Comparison of ENCODE assay signal across 25 cellular contexts in the genomic region with DNA sequence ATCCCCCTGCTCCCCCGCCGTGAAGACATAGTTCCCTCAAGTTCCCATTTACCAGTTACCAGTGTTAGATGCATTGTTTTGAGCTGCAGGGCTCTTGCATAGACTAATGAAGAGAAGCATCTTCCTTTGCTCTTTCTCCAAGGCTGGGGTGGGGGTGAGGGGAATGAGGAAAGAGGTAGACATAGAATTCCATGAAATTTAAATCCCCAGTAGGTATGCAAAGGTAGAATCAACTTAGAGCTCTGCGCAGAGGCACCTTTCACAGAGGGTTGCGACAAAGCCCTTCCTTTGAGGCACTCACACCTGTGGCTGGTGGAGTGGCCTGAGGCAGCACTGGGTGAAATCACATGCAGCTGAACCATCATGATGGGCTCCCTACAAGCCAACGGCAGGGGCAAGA.
DNase-seq lines count a peak whose midpoint lies in the region; ATAC-seq and TF ChIP-seq lines count a peak whose summit lies in the region.
"Had no signal": no experiment of that assay in that cellular context is flagged by ENCODE, and none has a peak within 500 bp of the region (broad histone marks: within the 10 kb centered on the region; RNA-seq: fewer than 3 reads in every experiment).

No MANE protein-coding gene starts in this region.

- H3K27ac ChIP-seq in iPS DF 6.9 (ENCODE audit: low read length) (no peak overlapping the region), spleen (no peak overlapping the region)
- H3K27ac ChIP-seq: SJSA1 had no signal

- H3K9ac ChIP-seq in NT2/D1 (ENCODE audit: insufficient read length, low read depth): no peak overlapping the region

- no peaks in the 10 kb centered on the region for H3K36me3 Mint-ChIP-seq in stimulated activated effector memory CD8-positive, alpha-beta T cell treated with anti-CD3 and anti-CD28 coated beads, Interleukin-12 subunit alpha, Interleukin-12 subunit beta, amount 100 ng/mL, for 72 hours
- H3K36me3 Mint-ChIP-seq: CD4-positive, alpha-beta memory T cell; T-cell had no signal

- TF ChIP-seq POLR2A in spleen (IDR thresholded peaks at IDR 0.05): no peak

- H3K9me3 ChIP-seq in NT2/D1 (ENCODE audit: insufficient read depth, low read length): no peaks in the 10 kb centered on the region
- no peaks in the 10 kb centered on the region for H3K9me3 ChIP-seq in iPS DF 6.9 (ENCODE audit: control insufficient read depth, insufficient read depth, low read length)
- H3K9me3 ChIP-seq in spleen: no peaks in the 10 kb centered on the region
- H3K9me3 ChIP-seq: Caco-2, SJSA1 had no signal

- H3K27ac Mint-ChIP-seq in stimulated activated effector memory CD8-positive, alpha-beta T cell treated with anti-CD3 and anti-CD28 coated beads, Interleukin-12 subunit alpha, Interleukin-12 subunit beta, amount 100 ng/mL, for 72 hours: no peak overlapping the region
- H3K27ac Mint-ChIP-seq: CD4-positive, alpha-beta memory T cell; T-cell had no signal

- no peak for TF ChIP-seq CTCF in spleen (IDR thresholded peaks at IDR 0.05 in 8 of 11, conservative IDR thresholded peaks at IDR 0.05 in 3 of 11)

- H3K9me3 Mint-ChIP-seq in stimulated activated effector memory CD8-positive, alpha-beta T cell treated with anti-CD3 and anti-CD28 coated beads, Interleukin-12 subunit alpha, Interleukin-12 subunit beta, amount 100 ng/mL, for 72 hours: no peaks in the 10 kb centered on the region
- H3K9me3 Mint-ChIP-seq: CD4-positive, alpha-beta memory T cell; T-cell had no signal

- H3K4me3 Mint-ChIP-seq in stimulated activated effector memory CD8-positive, alpha-beta T cell treated with anti-CD3 and anti-CD28 coated beads, Interleukin-12 subunit alpha, Interleukin-12 subunit beta, amount 100 ng/mL, for 72 hours: no peak overlapping the region
- H3K4me3 Mint-ChIP-seq: CD4-positive, alpha-beta memory T cell; T-cell had no signal

- H3K4me3 ChIP-seq in H7 (ENCODE audit: insufficient read depth, low read depth, low read length) (no peak overlapping the region), NT2/D1 (ENCODE audit: insufficient read length, low read depth) (no peak overlapping the region), iPS DF 6.9 (ENCODE audit: low read length) (no peak overlapping the region), spleen (no peak overlapping the region)
- H3K4me3 ChIP-seq: SJSA1 had no signal

- no CpG with 5 or more reads among the region's 5 CpGs for WGBS in iPS DF 6.9 (ENCODE audit: insufficient coverage, insufficient read length)
- WGBS in spleen, 5 donors: 63 to 76% (median 69%) methylated on average over 5 of the region's 5 CpGs

- H3K4me1 Mint-ChIP-seq in stimulated activated effector memory CD8-positive, alpha-beta T cell treated with anti-CD3 and anti-CD28 coated beads, Interleukin-12 subunit alpha, Interleukin-12 subunit beta, amount 100 ng/mL, for 72 hours: no peaks in the 10 kb centered on the region
- H3K4me1 Mint-ChIP-seq: CD4-positive, alpha-beta memory T cell; T-cell had no signal

- H3K4me1 ChIP-seq in NT2/D1 (ENCODE audit: insufficient read depth, insufficient read length) (no peaks in the 10 kb centered on the region), iPS DF 6.9 (ENCODE audit: control insufficient read depth, insufficient read depth, low read length) (peaks cover 14% of the 10 kb centered on the region), spleen (peaks cover 0 to 5% (median 0%) of the 10 kb centered on the region in 6 donors)
- H3K4me1 ChIP-seq: Caco-2, SJSA1 had no signal

- ATAC-seq in GM19463 (IDR thresholded peaks at IDR 0.05; ENCODE audit: unreplicated experiment): no peak
- no peak for ATAC-seq in stimulated activated effector memory CD8-positive, alpha-beta T cell treated with anti-CD3 and anti-CD28 coated beads, Interleukin-12 subunit alpha, Interleukin-12 subunit beta, amount 100 ng/mL, for 72 hours
- ATAC-seq: HepG2, T-cell had no signal

- DNase-seq in H7 (peak; percentile 56), NT2/D1 (ENCODE audit: low read depth, low spot score) (peak; percentile 56), iPS DF 6.9 (ENCODE audit: low read depth, low spot score) (peak; percentile 81), spleen (peak; percentile 20), NCI-H345 treated with DMSO at 0.1 percent for 48 hours (lab: John Stamatoyannopoulos, UW; ENCODE audit: unreplicated experiment) (no peak)
- DNase-seq in stimulated activated effector memory CD8-positive, alpha-beta T cell treated with anti-CD3 and anti-CD28 coated beads, Interleukin-12 subunit alpha, Interleukin-12 subunit beta, amount 100 ng/mL, for 72 hours (ENCODE audit: low spot score in 2 of 2): no peak
- DNase-seq: C1 segment of cervical spinal cord; Caco-2; CD4-positive, alpha-beta memory T cell; DMS 273 treated with DMSO at 0.1 percent for 48 hours; DMS79; EL; HCEC 1CT; Karpas-422; NCI-H1092 treated with DMSO at 0.1 percent for 48 hours; NCI-H1436; NCI-H187; NCI-H446; NCI-H524 treated with DMSO at 0.1 percent for 48 hours; Right ventricle myocardium superior; RPMI8226; T-cell had no signal

- intact Hi-C loops in spleen (cut with DNase I; ENCODE audit: low total_unique reads): no loop called here

- H3K27me3 ChIP-seq in H7 (ENCODE audit: control insufficient read depth, insufficient read depth, low read length) (no peaks in the 10 kb centered on the region), NT2/D1 (ENCODE audit: insufficient read depth, insufficient read length) (no peaks in the 10 kb centered on the region), iPS DF 6.9 (ENCODE audit: control insufficient read depth, insufficient read depth, low read length) (no peaks in the 10 kb centered on the region), spleen (replicated peaks in 1 of 7) (no peaks in the 10 kb centered on the region)
- H3K27me3 ChIP-seq: SJSA1 had no signal

- no peaks in the 10 kb centered on the region for H3K36me3 ChIP-seq in H7 (replicated peaks; ENCODE audit: control insufficient read depth, insufficient read depth, low read length)
- no peaks in the 10 kb centered on the region for H3K36me3 ChIP-seq in NT2/D1 (ENCODE audit: insufficient read depth, insufficient read length, low read length)
- H3K36me3 ChIP-seq in iPS DF 6.9 (ENCODE audit: control insufficient read depth, insufficient read depth, low read length): no peaks in the 10 kb centered on the region
- no peaks in the 10 kb centered on the region for H3K36me3 ChIP-seq in spleen

Comparison
In these comparisons a context has a peak if more than half of its experiments do, and no peak if none do; other contexts are left out.
1. DNase-seq: peak in H7 (single experiment), NT2/D1 (single experiment), iPS DF 6.9 (single experiment) and spleen (single experiment); none in stimulated activated effector memory CD8-positive, alpha-beta T cell treated with anti-CD3 and anti-CD28 coated beads, Interleukin-12 subunit alpha, Interleukin-12 subunit beta, amount 100 ng/mL, for 72 hours (0 of 2) and NCI-H345 treated with DMSO at 0.1 percent for 48 hours (single experiment).